Comparison of ENCODE assay signal across 8 cellular contexts in the genomic region with DNA sequence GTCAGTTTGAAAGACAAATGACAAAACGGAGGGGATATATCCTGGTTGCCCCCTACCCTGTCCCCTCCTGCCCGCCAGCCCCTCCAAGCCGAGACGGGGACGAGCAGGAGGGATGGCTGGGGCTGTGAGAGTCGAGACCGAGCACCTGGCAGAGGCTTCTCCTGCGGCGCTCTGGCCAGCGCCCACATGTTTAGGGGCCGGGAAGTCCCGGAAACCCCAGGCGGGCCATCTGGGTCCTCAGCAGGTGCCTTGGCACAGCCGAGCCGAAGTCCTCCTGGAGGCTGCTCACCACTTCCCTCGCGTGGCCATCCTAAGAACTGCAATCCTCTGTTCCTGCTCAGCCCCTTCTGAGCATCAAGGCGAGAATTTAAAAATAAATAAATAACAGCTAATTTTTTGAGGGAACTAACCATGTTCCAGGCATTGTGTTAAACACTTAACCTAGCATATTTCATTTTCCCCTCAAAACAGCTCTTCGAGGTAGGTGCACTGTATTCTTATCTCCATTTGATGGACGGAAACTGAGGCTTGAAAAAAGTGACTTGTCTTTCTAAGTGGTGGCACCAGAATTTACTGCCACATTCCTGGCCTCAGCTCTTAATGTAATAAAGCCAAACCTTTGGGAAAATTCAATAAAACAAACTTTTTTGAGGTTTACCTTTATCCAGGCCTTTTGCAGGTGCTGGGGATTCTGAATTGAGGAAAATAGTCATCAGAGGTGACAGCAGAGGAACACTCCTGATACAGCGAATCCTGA. TPM values are rescaled to one million over a fixed set of nuclear protein-coding genes. Genes with fewer than 3 reads are reported as not detected.
DNase-seq lines count a peak whose midpoint lies in the region; ATAC-seq and TF ChIP-seq lines count a peak whose summit lies in the region.

No MANE protein-coding gene starts in this region.

- peak; percentile 95 for TF ChIP-seq CTCF in chondrocyte (IDR thresholded peaks at IDR 0.05)

- DNase-seq in SIG-M5 treated with dmso at 0.1 percent for 504 hours (lab: John Stamatoyannopoulos, UW; ENCODE audit: unreplicated experiment) (peak; percentile 53), SIG-M5 (lab: John Stamatoyannopoulos, UW) (no peak), NCI-H510A (lab: John Stamatoyannopoulos, UW) (peak; percentile 74), chondrocyte (ENCODE audit: low spot score) (no peak), left kidney (ENCODE audit: low read depth, low spot score) (peak; percentile 83)
- peak; percentile 76 to 87 for DNase-seq in activated CD4-positive, alpha-beta T cell treated with anti-CD3 and anti-CD28 coated beads for 4 hours
- peak; percentile 86 for DNase-seq in stimulated activated CD4-positive, alpha-beta T cell treated with anti-CD3 and anti-CD28 coated beads, Interleukin-4, amount 100 ng/mL, for 24 hours

- H3K9me3 Mint-ChIP-seq in chondrocyte (ENCODE audit: low read depth): no peaks in the 10 kb centered on the region

- no peak overlapping the region for H3K27ac Mint-ChIP-seq in chondrocyte (ENCODE audit: unreplicated experiment)

- H3K4me1 Mint-ChIP-seq in chondrocyte (ENCODE audit: low read depth): peaks cover 18% of the 10 kb centered on the region

- peak; percentile 64 for ATAC-seq in HG03280 (IDR thresholded peaks at IDR 0.05; ENCODE audit: unreplicated experiment)

- no peaks in the 10 kb centered on the region for H3K36me3 Mint-ChIP-seq in chondrocyte (ENCODE audit: low read depth)

- peak overlapping the region; percentile 22 for H3K4me3 Mint-ChIP-seq in chondrocyte (ENCODE audit: unreplicated experiment)

- H3K27me3 Mint-ChIP-seq in chondrocyte (ENCODE audit: low read depth): peaks cover 7% of the 10 kb centered on the region

RNA-seq across cellular contexts. Expression of a gene that starts 3.5 kb away (rescaled TPM):
- 4.8 to 26.3 TPM (median 26.0 TPM) in 3 replicates for total RNA-seq in chondrocyte

RNA-seq across cellular contexts. Expression of a gene that starts 22.6 kb away (rescaled TPM):
- total RNA-seq in chondrocyte: 34.2 to 49.2 TPM (median 35.8 TPM) in 3 replicates

Comparison
In these comparisons a context has a peak if more than half of its experiments do, and no peak if none do; other contexts are left out.
1. DNase-seq: peak in SIG-M5 treated with dmso at 0.1 percent for 504 hours (single experiment), NCI-H510A (single experiment), activated CD4-positive, alpha-beta T cell treated with anti-CD3 and anti-CD28 coated beads for 4 hours (2 of 2), left kidney (single experiment) and stimulated activated CD4-positive, alpha-beta T cell treated with anti-CD3 and anti-CD28 coated beads, Interleukin-4, amount 100 ng/mL, for 24 hours (single experiment); none in SIG-M5 (single experiment) and chondrocyte (single experiment).